ENCODE assay signal across 15 cellular contexts in genomic region chr7:10121641-10122040, GRCh38.
A peak's percentile ranks its signal among the peaks of the same experiment; 100 is the strongest.
DNase-seq lines count a peak whose midpoint lies in the region; ATAC-seq and TF ChIP-seq lines count a peak whose summit lies in the region.
"Had no signal": no experiment of that assay in that cellular context is flagged by ENCODE, and none has a peak within 500 bp of the region (broad histone marks: within the 10 kb centered on the region; RNA-seq: fewer than 3 reads in every experiment).

No MANE protein-coding gene starts in this region.

- WGBS in heart right ventricle, 2 donors = 40 to 54% methylated on average over 2 of the region's 2 CpGs
- 25 to 28% methylated on average over 2 of the region's 2 CpGs for WGBS in esophagus squamous epithelium, 2 donors

- intact Hi-C loops in heart right ventricle (cut with DNase I) (loop anchor here in 1 of 10 donors (5.0 kb wide), 1 partner anchor 41 kb away; no protein-coding TSS in a partner anchor), esophagus squamous epithelium (cut with DNase I) (no loop called here)

- no peaks in the 10 kb centered on the region for H3K9me3 ChIP-seq in heart right ventricle
- no peaks in the 10 kb centered on the region for H3K9me3 ChIP-seq in esophagus squamous epithelium
- H3K9me3 ChIP-seq in effector memory CD4-positive, alpha-beta T cell (ENCODE audit: control insufficient read depth, low read length) = no peaks in the 10 kb centered on the region
- H3K9me3 ChIP-seq: gastrocnemius medialis had no signal

- H3K27ac ChIP-seq in heart right ventricle (peak overlapping the region in 6 of 10 donors; percentile 8 to 65 (median 24)), esophagus squamous epithelium (no peak overlapping the region)
- H3K27ac ChIP-seq in effector memory CD4-positive, alpha-beta T cell (ENCODE audit: insufficient read depth, low read length, poor library complexity, severe bottlenecking) = no peak overlapping the region
- H3K27ac ChIP-seq: gastrocnemius medialis, skin epidermis had no signal

- H3K36me3 ChIP-seq in heart right ventricle (no peaks in the 10 kb centered on the region), esophagus squamous epithelium (no peaks in the 10 kb centered on the region)
- H3K36me3 ChIP-seq in effector memory CD4-positive, alpha-beta T cell (ENCODE audit: control insufficient read depth, insufficient read depth, low read length) = no peaks in the 10 kb centered on the region
- H3K36me3 ChIP-seq: gastrocnemius medialis had no signal

- peaks cover 0 to 27% (median 10%) of the 10 kb centered on the region in 9 donors for H3K4me1 ChIP-seq in heart right ventricle
- H3K4me1 ChIP-seq in esophagus squamous epithelium = peaks cover 0 to 15% (median 0%) of the 10 kb centered on the region in 3 donors
- H3K4me1 ChIP-seq in effector memory CD4-positive, alpha-beta T cell (ENCODE audit: control insufficient read depth, insufficient read depth, low read length, poor library complexity, severe bottlenecking) = no peaks in the 10 kb centered on the region

- H3K27me3 ChIP-seq in heart right ventricle (no peaks in the 10 kb centered on the region), esophagus squamous epithelium (no peaks in the 10 kb centered on the region)
- H3K27me3 ChIP-seq in effector memory CD4-positive, alpha-beta T cell (replicated peaks; ENCODE audit: control insufficient read depth, insufficient read depth, low read length, poor library complexity, severe bottlenecking) = no peaks in the 10 kb centered on the region
- H3K27me3 ChIP-seq: gastrocnemius medialis had no signal

- DNase-seq in NCI-H1417 (lab: John Stamatoyannopoulos, UW) (peak in 2 of 3 experiments; percentile 74 to 95), NCI-H748 treated with DMSO at 0.1 percent for 48 hours (lab: John Stamatoyannopoulos, UW) (peak; percentile 80), heart right ventricle (peak in 1 of 2 donors; percentile 23), putamen (ENCODE audit: low spot score) (peak; percentile 62), NOMO-1 treated with DMSO at 0.1 percent for 48 hours (lab: John Stamatoyannopoulos, UW; ENCODE audit: unreplicated experiment) (no peak), esophagus squamous epithelium (lab: John Stamatoyannopoulos, UW) (no peak)
- DNase-seq in effector memory CD4-positive, alpha-beta T cell = no peak
- DNase-seq: activated CD4-positive, alpha-beta T cell treated with anti-CD3 and anti-CD28 coated beads for 4 hours; effector memory CD8-positive, alpha-beta T cell; gastrocnemius medialis; H9; MV-4-11; naive thymus-derived CD8-positive, alpha-beta T cell; T-cell had no signal

- no peak for TF ChIP-seq POLR2A in esophagus squamous epithelium (IDR thresholded peaks at IDR 0.05)

- peak in 6 of 8 donors; percentile 66 to 84 (median 72) for ATAC-seq in heart right ventricle
- ATAC-seq: effector memory CD8-positive, alpha-beta T cell; gastrocnemius medialis; naive thymus-derived CD8-positive, alpha-beta T cell; T-cell had no signal

- TF ChIP-seq CTCF in heart right ventricle (IDR thresholded peaks at IDR 0.05) (no peak), esophagus squamous epithelium (IDR thresholded peaks at IDR 0.05) (no peak)

- H3K4me3 ChIP-seq in heart right ventricle (no peak overlapping the region), esophagus squamous epithelium (no peak overlapping the region)
- H3K4me3 ChIP-seq in effector memory CD4-positive, alpha-beta T cell (ENCODE audit: insufficient read depth, low read depth, low read length, poor library complexity, severe bottlenecking) = no peak overlapping the region
- H3K4me3 ChIP-seq: gastrocnemius medialis, skin epidermis had no signal

Comparison
In these comparisons a context has a peak if more than half of its experiments do, and no peak if none do; other contexts are left out.
1. DNase-seq: peak in NCI-H1417 (2 of 3), NCI-H748 treated with DMSO at 0.1 percent for 48 hours (single experiment) and putamen (single experiment); none in NOMO-1 treated with DMSO at 0.1 percent for 48 hours (single experiment), esophagus squamous epithelium (single experiment) and effector memory CD4-positive, alpha-beta T cell (0 of 3).
2. H3K27ac ChIP-seq: peak in heart right ventricle (6 of 10); none in esophagus squamous epithelium (0 of 4) and effector memory CD4-positive, alpha-beta T cell (single experiment).